8 cellular contexts compared by ENCODE assay signal in genomic region chr6:118724211-118724610, GRCh38.
DNase-seq lines count a peak whose midpoint lies in the region; ATAC-seq, FAIRE-seq and TF ChIP-seq lines count a peak whose summit lies in the region.

No MANE protein-coding gene starts in this region.

- no peak overlapping the region for H3K27ac ChIP-seq in K562 (ENCODE audit: extremely low read depth, low read depth, low read length)

- 7% methylated on average over 3 of the region's 3 CpGs for WGBS in K562 (ENCODE audit: insufficient coverage, low coverage, missing lambda C conversion rate)

- no peaks in the 10 kb centered on the region for H3K9me3 ChIP-seq in K562 (replicated peaks; ENCODE audit: control insufficient read depth, insufficient read depth, low read depth, low read length)
- H3K9me3 ChIP-seq in Caco-2, result no peaks in the 10 kb centered on the region

- no peak overlapping the region for H3K4me2 ChIP-seq in K562 (ENCODE audit: insufficient read depth, low read length)

- CTCF ChIA-PET in K562 (lab: Yijun Ruan, JAX; ENCODE audit: low intra/inter-chr PET ratio), result no interaction called here
- CTCF ChIA-PET in Caco-2 (lab: Charles Lee), result no interaction called here

- peaks cover 0 to 4% of the 10 kb centered on the region in 2 experiments; a peak in 3 of 5 replicates for H3K4me1 ChIP-seq in K562 (replicated peaks in 1 of 2; ENCODE audit: control insufficient read depth in 2 of 2, insufficient read depth in 2 of 2, low read length in 2 of 2)
- H3K4me1 ChIP-seq in Caco-2, result no peaks in the 10 kb centered on the region

- no peaks in the 10 kb centered on the region for H3K27me3 ChIP-seq in K562 (ENCODE audit: control insufficient read depth in 2 of 2, insufficient read depth in 2 of 2, low read length in 2 of 2)
- H3K27me3 ChIP-seq in Caco-2 (replicated peaks; ENCODE audit: control insufficient read depth, insufficient read depth, low read length), result no peaks in the 10 kb centered on the region

- no peak for TF ChIP-seq CTCF in K562 (IDR thresholded peaks at IDR 0.05 in 2 of 3, conservative IDR thresholded peaks at IDR 0.05 in 1 of 3; ENCODE audit: insufficient read depth in 2 of 3, low read depth in 1 of 3, low read length in 3 of 3)
- TF ChIP-seq CTCF in Caco-2 (IDR thresholded peaks at IDR 0.05; ENCODE audit: insufficient read depth in 1 of 2, low read depth in 1 of 2, low read length in 1 of 2, severe bottlenecking in 1 of 2, unreplicated experiment in 1 of 2), result no peak

- POLR2A ChIA-PET in K562 (lab: Yijun Ruan, JAX) (interaction anchor here (2.5 kb wide), 1 partner anchor 15 kb away, joined by 6 read pairs; no protein-coding TSS in a partner anchor), Caco-2 (lab: Charles Lee) (no interaction called here)

- BruUV-seq in K562 (replicated peaks; lab: Mats Ljungman, UMichigan) (no TSS peak), Caco-2 (replicated peaks; lab: Mats Ljungman, UMichigan) (no TSS peak)

- no peaks in the 10 kb centered on the region for H3K9me1 ChIP-seq in K562 (ENCODE audit: control insufficient read depth, insufficient read depth, low read length)

- H3K79me2 ChIP-seq in K562 (ENCODE audit: control insufficient read depth, insufficient read depth, low read length), result no peaks in the 10 kb centered on the region

- no peak for TF ChIP-seq EP300 in K562 (IDR thresholded peaks at IDR 0.05; ENCODE audit: low read length)

- FAIRE-seq in K562 (lab: Jason Lieb, UNC), result no peak

- H3K9ac ChIP-seq in K562 (ENCODE audit: insufficient read depth in 1 of 2, low read depth in 2 of 2, low read length in 2 of 2), result no peak overlapping the region

- H3K36me3 ChIP-seq in K562 (ENCODE audit: control insufficient read depth, insufficient read depth, low read length) (no peaks in the 10 kb centered on the region), Caco-2 (ENCODE audit: control insufficient read depth, insufficient read depth, low read length) (no peaks in the 10 kb centered on the region)

- no peaks in the 10 kb centered on the region for H4K20me1 ChIP-seq in K562 (replicated peaks; ENCODE audit: control insufficient read depth, insufficient read depth, low read length)

- H3K4me3 Mint-ChIP-seq in Caco-2 (ENCODE audit: unreplicated experiment), result no peak overlapping the region

- ATAC-seq in GM18505 (IDR thresholded peaks at IDR 0.05; ENCODE audit: unreplicated experiment) (peak; percentile 81), GM21367 (IDR thresholded peaks at IDR 0.05; ENCODE audit: unreplicated experiment) (peak; percentile 83), HG03280 (IDR thresholded peaks at IDR 0.05; ENCODE audit: unreplicated experiment) (peak; percentile 87), K562 (peak; percentile 54)

- TF ChIP-seq RAD21 in K562 (CRISPR knock-in tag; conservative IDR thresholded peaks at IDR 0.05 in 1 of 2, IDR thresholded peaks at IDR 0.05 in 1 of 2), result no peak

- no peak overlapping the region for H3K27ac Mint-ChIP-seq in Caco-2 (ENCODE audit: unreplicated experiment)

- H3K4me3 ChIP-seq in K562 (no peak overlapping the region), Caco-2 (ENCODE audit: low read depth, low read length) (no peak overlapping the region)

- no peaks in the 10 kb centered on the region for H3K36me3 Mint-ChIP-seq in Caco-2 (ENCODE audit: insufficient read depth, unreplicated experiment)

- no peaks in the 10 kb centered on the region for H3K4me1 Mint-ChIP-seq in Caco-2 (ENCODE audit: low read depth, unreplicated experiment)

- H2AFZ ChIP-seq in K562 (ENCODE audit: low read depth, low read length), result peak overlapping the region; percentile 56

- no peaks in the 10 kb centered on the region for H3K9me3 Mint-ChIP-seq in Caco-2 (ENCODE audit: unreplicated experiment)

- H3K27me3 Mint-ChIP-seq in Caco-2 (ENCODE audit: insufficient read depth, unreplicated experiment), result peaks cover 11% of the 10 kb centered on the region

- in situ Hi-C loops in K562 (cut with MboI), result no loop called here

- intact Hi-C loops in K562 (cut with micrococcal nuclease) (no loop called here), Caco-2 (cut with micrococcal nuclease; ENCODE audit: unreplicated experiment) (no loop called here)

- DNase-seq in K562 (ENCODE audit: extremely low read depth in 1 of 4, low spot score in 3 of 4), result no peak
- no peak for DNase-seq in DMS53 (lab: John Stamatoyannopoulos, UW)
- no peak for DNase-seq in NCI-H1694 (lab: John Stamatoyannopoulos, UW)
- DNase-seq in Caco-2, result no peak
- no peak for DNase-seq in CD1c-positive myeloid dendritic cell (ENCODE audit: extremely low spot score)

- TF ChIP-seq POLR2A in GM18505 (IDR thresholded peaks at IDR 0.05; ENCODE audit: borderline replicate concordance, extremely low read depth, insufficient read depth, insufficient read length) (no peak), K562 (conservative IDR thresholded peaks at IDR 0.05) (no peak)

TF ChIP-seq in K562, 482 proteins besides CTCF, POLR2A, EP300 and RAD21:
- TF ChIP-seq ZNF780A (CRISPR knock-in tag; IDR thresholded peaks at IDR 0.05), result no peak
- TF ChIP-seq POLR2B (IDR thresholded peaks at IDR 0.05; ENCODE audit: low read depth, partially characterized antibody), result no peak
- TF ChIP-seq TBP (optimal IDR thresholded peaks at IDR 0.05; ENCODE audit: low read depth, low read length), result peak; percentile 69
- TF ChIP-seq NFIC (IDR thresholded peaks at IDR 0.05), result peak; percentile 58
- no peak for TF ChIP-seq UBTF (IDR thresholded peaks at IDR 0.05; ENCODE audit: borderline replicate concordance in 1 of 2, low read depth in 2 of 2, low read length in 2 of 2)
TF ChIP-seq in K562: peak in this region for 2.
